8 cellular contexts compared by ENCODE assay signal in the genomic region with DNA sequence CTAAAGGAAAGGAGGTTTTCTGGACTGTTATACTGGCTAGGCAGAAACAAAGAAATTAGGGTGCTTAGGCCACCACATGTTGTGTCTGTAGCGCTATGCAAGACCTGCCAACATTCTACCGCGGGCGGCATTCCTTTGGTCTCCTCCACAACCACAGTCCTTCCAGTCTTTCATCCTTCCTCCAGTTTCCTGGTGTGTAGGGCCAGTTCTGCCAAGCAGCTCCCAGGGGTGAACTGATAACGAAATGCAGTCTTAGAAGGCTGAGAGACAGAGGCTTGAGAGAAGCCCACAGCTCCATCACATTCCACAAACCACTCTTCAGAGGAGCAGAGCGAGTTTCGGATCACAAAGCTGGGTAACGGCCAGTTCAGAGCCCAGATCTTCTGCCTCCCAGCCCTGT. TPM values are rescaled to one million over a fixed set of nuclear protein-coding genes. Genes with fewer than 3 reads are reported as not detected.
DNase-seq lines count a peak whose midpoint lies in the region; ATAC-seq and TF ChIP-seq lines count a peak whose summit lies in the region.

No MANE protein-coding gene starts in this region.

- H3K36me3 Mint-ChIP-seq in brain, result no peaks in the 10 kb centered on the region

- no peaks in the 10 kb centered on the region for H3K36me3 ChIP-seq in BE2C
- H3K36me3 ChIP-seq in colonic mucosa, result no peaks in the 10 kb centered on the region

- H3K9ac ChIP-seq in colonic mucosa (ENCODE audit: low read depth in 2 of 2, low read length in 2 of 2), result no peak overlapping the region

- peaks cover 22% of the 10 kb centered on the region for H3K27me3 Mint-ChIP-seq in brain

- ATAC-seq in HG03520 (IDR thresholded peaks at IDR 0.05; ENCODE audit: unreplicated experiment), result no peak
- no peak for ATAC-seq in HG03457 (IDR thresholded peaks at IDR 0.05; ENCODE audit: unreplicated experiment)

- peaks cover 15% of the 10 kb centered on the region for H3K4me1 Mint-ChIP-seq in brain

- no peak overlapping the region for H3K27ac Mint-ChIP-seq in brain

- no peaks in the 10 kb centered on the region for H3K4me1 ChIP-seq in BE2C
- no peaks in the 10 kb centered on the region for H3K4me1 ChIP-seq in colonic mucosa

- intact Hi-C loops in colonic mucosa (cut with DNase I), result no loop called here

- H3K27me3 ChIP-seq in BE2C, result no peaks in the 10 kb centered on the region
- H3K27me3 ChIP-seq in colonic mucosa, result no peaks in the 10 kb centered on the region

- TF ChIP-seq CTCF in BE2C (IDR thresholded peaks at IDR 0.05; ENCODE audit: low read depth, low read length) (no peak), brain (conservative IDR thresholded peaks at IDR 0.05) (no peak), colonic mucosa (IDR thresholded peaks at IDR 0.05) (no peak)

- peaks cover 1 to 12% (median 4%) of the 10 kb centered on the region in 5 experiments for H3K9me3 Mint-ChIP-seq in brain

- DNase-seq in BE2C (no peak), HT1080 (ENCODE audit: low read depth) (peak; percentile 50), myocyte (ENCODE audit: low read depth) (peak; percentile 51), colonic mucosa (no peak)
- no peak for DNase-seq in stimulated activated naive CD4-positive, alpha-beta T cell treated with Interleukin-2 at 50 U/mL for 16 hours (lab: John Stamatoyannopoulos, UW)

- peak overlapping the region; percentile 88 to 93 (median 91) for H3K4me3 Mint-ChIP-seq in brain

- no peak overlapping the region for H3K27ac ChIP-seq in colonic mucosa

- H3K4me3 ChIP-seq in BE2C (ENCODE audit: low read depth, low read length), result 0 out of 2 replicates have a peak overlapping the region, but pooled peaks have one; percentile 47
- H3K4me3 ChIP-seq in colonic mucosa, result no peak overlapping the region

- no peaks in the 10 kb centered on the region for H3K9me3 ChIP-seq in BE2C
- no peaks in the 10 kb centered on the region for H3K9me3 ChIP-seq in colonic mucosa

RNA-seq across cellular contexts. Expression of a gene that starts 19.5 kb away (rescaled TPM):
- 138 TPM for polyA plus RNA-seq in BE2C (2012; ENCODE audit: insufficient read depth, insufficient read length, low read depth)
- total RNA-seq in HT1080 (2014; rRNA removed; shearing (Covaris generic)), result 101 and 118 TPM in 2 replicates
- 81.2 and 82.8 TPM in 2 replicates for polyA plus RNA-seq in HT1080 (2015; cell fraction: cytosol; rRNA removed)
- 314 and 330 TPM in 2 replicates for polyA plus RNA-seq in HT1080 (2015; cell fraction: nucleus; rRNA removed)
- polyA plus RNA-seq in brain (ENCODE audit: insufficient read depth, low read depth, low replicate concordance), result 59.1 TPM
- 27.8 and 33.4 TPM in 2 replicates for total RNA-seq in myocyte
- polyA plus RNA-seq in myocyte (2012), result 44.5 TPM
- total RNA-seq in colonic mucosa, result 100 to 1,000 TPM in 1 of 2 donors, 10 to 100 TPM in 1; 46.1 to 102 TPM

RNA-seq across cellular contexts. Expression of a gene that starts 25.6 kb away (rescaled TPM):
- polyA plus RNA-seq in BE2C (2012; ENCODE audit: insufficient read depth, insufficient read length, low read depth), result 82.9 TPM
- 109 and 124 TPM in 2 replicates for total RNA-seq in HT1080 (2014; rRNA removed; shearing (Covaris generic))
- 74.6 and 80.1 TPM in 2 replicates for polyA plus RNA-seq in HT1080 (2015; cell fraction: cytosol; rRNA removed)
- 188 and 230 TPM in 2 replicates for polyA plus RNA-seq in HT1080 (2015; cell fraction: nucleus; rRNA removed)
- polyA plus RNA-seq in brain (ENCODE audit: insufficient read depth, low read depth, low replicate concordance), result 50.2 TPM
- total RNA-seq in myocyte, result 81.3 and 83.9 TPM in 2 replicates
- 54.7 TPM for polyA plus RNA-seq in myocyte (2012)
- total RNA-seq in colonic mucosa, result 10 to 100 TPM; 54.2 to 92.3 TPM

RNA-seq across cellular contexts. Expression of a gene that starts 40.6 kb away (rescaled TPM):
- 0.86 TPM for polyA plus RNA-seq in BE2C (2012; ENCODE audit: insufficient read depth, insufficient read length, low read depth)
- total RNA-seq in HT1080 (2014; rRNA removed; shearing (Covaris generic)), result 0.31 and 0.33 TPM in 2 replicates
- 0.21 and 0.22 TPM in 2 replicates for polyA plus RNA-seq in HT1080 (2015; cell fraction: cytosol; rRNA removed)
- polyA plus RNA-seq in HT1080 (2015; cell fraction: nucleus; rRNA removed), result 0.68 and 0.99 TPM in 2 replicates
- polyA plus RNA-seq in brain (ENCODE audit: insufficient read depth, low read depth, low replicate concordance), result 0.80 TPM
- total RNA-seq in myocyte, result 0.10 and 0.27 TPM in 2 replicates
- 0.33 TPM for polyA plus RNA-seq in myocyte (2012)
- total RNA-seq in colonic mucosa, result under 1 TPM; 0.16 to 0.44 TPM

Comparison
In these comparisons a context has a peak if more than half of its experiments do, and no peak if none do; other contexts are left out.
1. DNase-seq: peak in HT1080 (single experiment) and myocyte (single experiment); none in BE2C (single experiment), colonic mucosa (single experiment) and stimulated activated naive CD4-positive, alpha-beta T cell treated with Interleukin-2 at 50 U/mL for 16 hours (single experiment).